In the genomic region with DNA sequence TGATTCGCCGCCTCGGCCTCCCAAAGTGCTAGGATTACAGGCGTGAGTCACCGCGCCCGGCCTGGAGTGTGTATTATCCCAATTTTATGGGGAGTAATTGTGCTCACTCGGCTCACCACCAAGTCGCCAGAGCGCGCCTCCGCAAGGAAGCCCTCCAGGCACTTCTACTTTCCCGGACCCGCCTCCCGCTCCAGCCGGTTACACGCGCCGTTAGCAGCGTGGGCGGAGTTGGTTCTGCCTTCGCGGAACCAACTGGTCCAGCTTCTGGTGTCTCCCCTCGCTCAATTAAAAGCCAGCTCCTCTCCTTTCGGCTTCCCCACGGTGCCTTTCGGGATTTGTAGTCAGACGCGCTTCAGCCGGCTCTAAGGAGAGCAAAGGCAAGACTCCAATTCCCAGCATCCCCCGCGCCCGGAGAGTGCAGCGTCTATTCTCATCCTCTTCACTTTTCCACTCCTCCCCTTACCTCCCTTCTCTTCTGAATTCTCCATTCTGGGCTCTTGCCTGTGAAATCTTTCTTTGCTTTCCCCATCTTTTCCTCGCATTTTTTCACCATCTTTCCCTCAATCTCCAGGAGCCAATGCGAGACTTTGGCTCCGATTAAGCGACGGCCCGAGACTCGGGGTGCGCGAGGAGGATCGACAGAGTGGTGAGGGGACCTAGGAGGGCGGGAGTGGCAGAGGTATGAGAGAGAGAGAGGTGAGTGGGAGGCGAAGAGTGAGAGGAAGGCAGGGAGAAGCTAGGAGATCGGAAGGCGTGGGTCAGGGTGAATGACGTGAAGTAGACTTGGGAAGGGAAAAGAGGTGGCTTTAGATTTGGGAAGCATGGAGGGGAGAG, we compare ENCODE assay signal across 8 cellular contexts. TPM values are rescaled to one million over a fixed set of nuclear protein-coding genes. Genes with fewer than 3 reads are reported as not detected.
DNase-seq lines count a peak whose midpoint lies in the region; ATAC-seq, FAIRE-seq and TF ChIP-seq lines count a peak whose summit lies in the region.

A gene (plus strand): TSS at position 450 of the 834 bp plus-strand sequence.

- FAIRE-seq in H54 (lab: Jason Lieb, UNC), result peak; percentile 88

- peak within 1 kb of the TSS; percentile 73 to 83 for H3K27ac Mint-ChIP-seq in natural killer cell

- H3F3A ChIP-seq in Loucy (ENCODE audit: low read depth), result no peaks in the 10 kb centered on the region

- H3K9me3 Mint-ChIP-seq in natural killer cell, result no peaks in the 10 kb centered on the region

- H3K36me3 Mint-ChIP-seq in natural killer cell, result no peaks in the 10 kb centered on the region

- H3K4me3 Mint-ChIP-seq in natural killer cell, result peak within 1 kb of the TSS; percentile 99

- H3K4me3 ChIP-seq in Loucy (ENCODE audit: low read length, poor library complexity, severe bottlenecking), result peak within 1 kb of the TSS; percentile 95
- H3K4me3 ChIP-seq in fibroblast of mammary gland (ENCODE audit: control insufficient read depth, low read depth, low read length), result peak within 1 kb of the TSS; percentile 97

- no peaks in the 10 kb centered on the region for H3K27me3 Mint-ChIP-seq in natural killer cell (ENCODE audit: low read depth in 2 of 2)

- TF ChIP-seq POLR2A in H54 (IDR thresholded peaks at IDR 0.05; ENCODE audit: low read depth, low read length), result peak; percentile 51
- peak; percentile 73 for TF ChIP-seq POLR2A in Raji (IDR thresholded peaks at IDR 0.05; ENCODE audit: insufficient read depth, low read depth, low read length)

- TF ChIP-seq CTCF in Loucy (conservative IDR thresholded peaks at IDR 0.05; ENCODE audit: low read length) (no peak), fibroblast of mammary gland (conservative IDR thresholded peaks at IDR 0.05; ENCODE audit: control insufficient read depth, insufficient read depth, low read depth, low read length) (no peak), natural killer cell (IDR thresholded peaks at IDR 0.05) (no peak)

- H4K20me1 ChIP-seq in Loucy (ENCODE audit: insufficient read depth, low read length, poor library complexity, severe bottlenecking), result no peaks in the 10 kb centered on the region

- H3K9ac ChIP-seq in Loucy (ENCODE audit: low read depth, low read length, poor library complexity, severe bottlenecking), result peak within 1 kb of the TSS; percentile 92

- H3K27me3 ChIP-seq in Loucy (ENCODE audit: insufficient read depth, low read length, poor library complexity, severe bottlenecking), result no peaks in the 10 kb centered on the region

- H3K4me2 ChIP-seq in Loucy (ENCODE audit: low read depth, low read length, poor library complexity, severe bottlenecking), result peak within 1 kb of the TSS; percentile 80

- peak; percentile 99 to 100 (median 99) for ATAC-seq in natural killer cell

- H3K4me1 ChIP-seq in Loucy (ENCODE audit: insufficient read depth, low read length, poor library complexity, severe bottlenecking), result peaks cover 4% of the 10 kb centered on the region

- DNase-seq in EH (ENCODE audit: low read depth) (peak; percentile 100), H54 (ENCODE audit: insufficient read length, low spot score) (peak; percentile 97), fibroblast of mammary gland (ENCODE audit: low read depth) (peak; percentile 99), natural killer cell (peak; percentile 79)
- peak; percentile 89 for DNase-seq in activated T-helper 9 cell treated with anti-CD3 and anti-CD28 coated beads, Interleukin-2, amount 50 U/mL, for 16 hours (ENCODE audit: low read depth)
- DNase-seq in stimulated activated naive CD4-positive, alpha-beta T cell treated with Interleukin-2 at 50 U/mL for 16 hours (lab: John Stamatoyannopoulos, UW), result peak; percentile 97

- no peaks in the 10 kb centered on the region for H3K9me3 ChIP-seq in Loucy (ENCODE audit: insufficient read depth, low read depth, low read length)

- H3K4me1 Mint-ChIP-seq in natural killer cell, result peaks cover 16 to 19% of the 10 kb centered on the region in 2 donors

- H3K79me2 ChIP-seq in Loucy (ENCODE audit: insufficient read depth, low read length), result peaks cover 20% of the 10 kb centered on the region

- H2AFZ ChIP-seq in Loucy (ENCODE audit: low read length), result peak within 1 kb of the TSS; percentile 87

- H3K9me2 ChIP-seq in Loucy (replicated peaks; ENCODE audit: low read depth, low read length), result no peaks in the 10 kb centered on the region

- intact Hi-C loops in natural killer cell (cut with micrococcal nuclease), result no loop called here

- H3K36me3 ChIP-seq in Loucy (ENCODE audit: insufficient read depth, low read length), result no peaks in the 10 kb centered on the region

RNA-seq across cellular contexts. Expression of the gene that starts here (rescaled TPM):
- total RNA-seq in natural killer cell, result 10 to 100 TPM; 13.5 to 17.9 (median 15.7) TPM

Comparison
In these comparisons a context has a peak if more than half of its experiments do, and no peak if none do; other contexts are left out.
1. Peak in every context shown above with its lines: DNase-seq, ATAC-seq and H3K4me3 ChIP-seq.